Comparison of ENCODE assay signal across 8 cellular contexts in the genomic region with DNA sequence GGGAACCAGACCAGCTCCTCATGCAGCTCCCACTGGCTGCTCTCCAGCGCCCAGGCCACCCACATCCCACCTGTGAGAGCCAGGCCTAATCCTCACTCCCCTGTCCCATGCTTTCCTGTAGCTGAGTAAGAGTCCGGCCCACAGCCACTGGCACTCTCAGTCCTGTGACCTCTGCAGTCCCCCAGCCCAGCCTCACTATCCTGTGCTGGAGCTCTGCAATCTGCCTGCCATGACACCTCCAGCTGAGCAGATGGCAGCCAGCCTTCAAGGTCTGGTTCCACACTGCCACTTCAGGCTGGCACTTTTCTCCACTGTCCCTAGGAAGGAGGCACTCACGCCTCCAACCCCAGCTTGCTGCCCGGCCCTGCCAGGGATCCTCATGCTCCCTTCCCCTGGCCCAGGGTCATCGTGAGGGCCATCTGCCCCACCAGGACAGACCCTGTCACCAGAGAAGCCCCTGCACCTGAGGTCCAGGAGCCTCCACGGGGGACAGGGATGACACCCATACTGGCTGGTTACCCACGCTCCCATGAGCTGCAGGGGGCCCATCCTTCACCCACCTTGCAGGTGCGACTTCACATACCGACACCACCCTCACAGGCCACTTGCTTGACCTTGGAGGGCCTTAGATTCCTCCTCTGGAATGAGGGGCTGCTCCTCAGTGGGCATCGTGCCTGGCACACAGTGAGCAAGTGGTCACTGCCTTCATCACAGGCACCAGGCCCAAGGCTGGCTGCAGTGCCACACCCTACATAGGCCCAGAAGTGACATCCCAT.
DNase-seq lines count a peak whose midpoint lies in the region; ATAC-seq, FAIRE-seq and TF ChIP-seq lines count a peak whose summit lies in the region.
"Had no signal": no experiment of that assay in that cellular context is flagged by ENCODE, and none has a peak within 500 bp of the region (broad histone marks: within the 10 kb centered on the region; RNA-seq: fewer than 3 reads in every experiment).

No MANE protein-coding gene starts in this region.

- WGBS in pancreas, 2 donors, result 58 to 67% methylated on average over 9 to 10 of the region's 10 CpGs

- H3K27ac Mint-ChIP-seq in endothelial cell (ENCODE audit: unreplicated experiment), result peak overlapping the region; percentile 78

- H3K4me1 ChIP-seq in NT2/D1 (ENCODE audit: insufficient read depth, insufficient read length) (peaks cover 21% of the 10 kb centered on the region), pancreas (peaks cover 28 to 32% (median 32%) of the 10 kb centered on the region in 3 donors)

- H3K9me3 Mint-ChIP-seq in endothelial cell (ENCODE audit: unreplicated experiment), result no peaks in the 10 kb centered on the region

- H3K27me3 ChIP-seq in NT2/D1 (ENCODE audit: insufficient read depth, insufficient read length) (no peaks in the 10 kb centered on the region), pancreas (no peaks in the 10 kb centered on the region)

- ATAC-seq in pancreas (peak; percentile 6 to 29 (median 18)), GM18502 (IDR thresholded peaks at IDR 0.05; ENCODE audit: poor library complexity, unreplicated experiment) (no peak)

- TF ChIP-seq CTCF in endothelial cell (IDR thresholded peaks at IDR 0.05; ENCODE audit: unreplicated experiment) (no peak), pancreas (IDR thresholded peaks at IDR 0.05) (no peak)

- FAIRE-seq in pancreas (lab: Jason Lieb, UNC), result no peak

- peak; percentile 16 for DNase-seq in DMS 273 treated with DMSO at 0.1 percent for 48 hours (lab: John Stamatoyannopoulos, UW)
- no peak for DNase-seq in NT2/D1 (ENCODE audit: low read depth, low spot score)
- DNase-seq in endothelial cell (ENCODE audit: low spot score), result no peak
- peak in 4 of 6 donors; percentile 27 to 80 (median 54) for DNase-seq in pancreas
- DNase-seq in stimulated activated CD4-positive, alpha-beta T cell treated with anti-CD3 and anti-CD28 coated beads, Interleukin-4, amount 100 ng/mL, for 4 hours, result no peak
- DNase-seq in activated CD4-positive, alpha-beta T cell treated with anti-CD3 and anti-CD28 coated beads for 48 hours, result no peak
- DNase-seq: NK-92 treated with Interleukin-12 subunit alpha and Interleukin-12 subunit beta, amount 100 ng/mL, for 24 hours had no signal

- H3K9me3 ChIP-seq in NT2/D1 (ENCODE audit: insufficient read depth, low read length) (no peaks in the 10 kb centered on the region), pancreas (no peaks in the 10 kb centered on the region)

- intact Hi-C loops in pancreas (cut with DNase I), result no loop called here

- H3K27ac ChIP-seq in pancreas, result peak overlapping the region in 2 of 4 donors; percentile 16 to 29

- peak overlapping the region; percentile 76 for H3K4me3 Mint-ChIP-seq in endothelial cell (ENCODE audit: unreplicated experiment)

- H3K36me3 ChIP-seq in NT2/D1 (ENCODE audit: insufficient read depth, insufficient read length, low read length) (peaks cover 36% of the 10 kb centered on the region), pancreas (peaks cover 0 to 2% (median 2%) of the 10 kb centered on the region in 3 donors)

- H3K36me3 Mint-ChIP-seq in endothelial cell (ENCODE audit: low read depth, unreplicated experiment), result peaks cover 21% of the 10 kb centered on the region

- peaks cover 45% of the 10 kb centered on the region for H3K4me1 Mint-ChIP-seq in endothelial cell (ENCODE audit: unreplicated experiment)

- H3K4me3 ChIP-seq in NT2/D1 (ENCODE audit: insufficient read length, low read depth), result peak overlapping the region; percentile 24
- no peak overlapping the region for H3K4me3 ChIP-seq in pancreas

- peaks cover 29% of the 10 kb centered on the region for H3K27me3 Mint-ChIP-seq in endothelial cell (ENCODE audit: unreplicated experiment)

- H3K9ac ChIP-seq in NT2/D1 (ENCODE audit: insufficient read length, low read depth), result peak overlapping the region; percentile 67

Comparison
In these comparisons a context has a peak if more than half of its experiments do, and no peak if none do; other contexts are left out.
1. DNase-seq: peak in DMS 273 treated with DMSO at 0.1 percent for 48 hours (single experiment) and pancreas (4 of 6); none in NT2/D1 (single experiment), endothelial cell (single experiment), stimulated activated CD4-positive, alpha-beta T cell treated with anti-CD3 and anti-CD28 coated beads, Interleukin-4, amount 100 ng/mL, for 4 hours (0 of 2) and activated CD4-positive, alpha-beta T cell treated with anti-CD3 and anti-CD28 coated beads for 48 hours (single experiment).